ENCODE assay signal across 9 cellular contexts in genomic region chr19:46924874-46925547, GRCh38.
DNase-seq lines count a peak whose midpoint lies in the region; ATAC-seq, FAIRE-seq and TF ChIP-seq lines count a peak whose summit lies in the region.
"Had no signal": no experiment of that assay in that cellular context is flagged by ENCODE, and none has a peak within 500 bp of the region (broad histone marks: within the 10 kb centered on the region; RNA-seq: fewer than 3 reads in every experiment).

No MANE protein-coding gene starts in this region.

- H3K4me1 ChIP-seq in mesodermal cell (ENCODE audit: control insufficient read depth, insufficient read depth, low read length, poor library complexity, severe bottlenecking): peaks cover 43% of the 10 kb centered on the region

- no peak for TF ChIP-seq CTCF in brain microvascular endothelial cell (IDR thresholded peaks at IDR 0.05; ENCODE audit: low read depth, low read length, missing control alignments)

- no peak for TF ChIP-seq POLR2A in H54 (IDR thresholded peaks at IDR 0.05; ENCODE audit: low read depth, low read length)

- H3K27me3 ChIP-seq in brain microvascular endothelial cell (replicated peaks): no peaks in the 10 kb centered on the region
- H3K27me3 ChIP-seq: testis had no signal

- peaks cover 30% of the 10 kb centered on the region for H3K36me3 ChIP-seq in brain microvascular endothelial cell (replicated peaks)
- H3K36me3 ChIP-seq in mesodermal cell (ENCODE audit: control insufficient read depth, insufficient read depth, low read length): peaks cover 43% of the 10 kb centered on the region

- DNase-seq in stimulated activated CD4-positive, alpha-beta T cell treated with anti-CD3 and anti-CD28 coated beads, Interleukin-1b, Interleukin-23, amount 100 ng/mL, for 48 hours: peak; percentile 6
- DNase-seq in stimulated activated CD4-positive, alpha-beta T cell treated with anti-CD3 and anti-CD28 coated beads, Interleukin-4, amount 100 ng/mL, for 4 hours: no peak
- DNase-seq in brain microvascular endothelial cell (no peak), hepatic stellate cell (ENCODE audit: low spot score) (no peak), H54 (ENCODE audit: insufficient read length, low spot score) (no peak)
- DNase-seq: testis had no signal

- no peak for FAIRE-seq in H54 (lab: Jason Lieb, UNC)

- ATAC-seq in GM19452 (IDR thresholded peaks at IDR 0.05; ENCODE audit: unreplicated experiment) (no peak), GM21526 (IDR thresholded peaks at IDR 0.05; ENCODE audit: low FRiP score, unreplicated experiment) (no peak)

- WGBS in mesodermal cell (ENCODE audit: insufficient coverage in 2 of 2), 2 experiments: 94 to 97% methylated on average over 8 of the region's 8 CpGs

- H3K4me3 ChIP-seq in brain microvascular endothelial cell (ENCODE audit: low read depth, low read length): no peak overlapping the region
- H3K4me3 ChIP-seq in mesodermal cell (ENCODE audit: extremely low read depth, insufficient read depth, low read length, poor library complexity, severe bottlenecking): no peak overlapping the region
- H3K4me3 ChIP-seq: testis had no signal

- in situ Hi-C loops in brain microvascular endothelial cell (cut with HindIII; ENCODE audit: low pct_ligation_motif_present, low sequenced_read_pairs): no loop called here

- H3K27ac ChIP-seq in brain microvascular endothelial cell (peak overlapping the region; percentile 38), mesodermal cell (ENCODE audit: low read depth, low read length, severe bottlenecking) (peak overlapping the region; percentile 63)

- no peaks in the 10 kb centered on the region for H3K9me3 ChIP-seq in mesodermal cell (ENCODE audit: control insufficient read depth, low read length)
- H3K9me3 ChIP-seq: testis had no signal
